ENCODE assay signal across 10 cellular contexts in genomic region chr14:69651653-69652052, GRCh38. TPM values are rescaled to one million over a fixed set of nuclear protein-coding genes. Genes with fewer than 3 reads are reported as not detected.
DNase-seq lines count a peak whose midpoint lies in the region; ATAC-seq and TF ChIP-seq lines count a peak whose summit lies in the region.
"Had no signal": no experiment of that assay in that cellular context is flagged by ENCODE, and none has a peak within 500 bp of the region (broad histone marks: within the 10 kb centered on the region; RNA-seq: fewer than 3 reads in every experiment).

No MANE protein-coding gene starts in this region.

- peak; percentile 32; the same call in 2 of the 3 replicates for ATAC-seq in RWPE2 (ENCODE audit: low read depth)

- intact Hi-C loops in esophagus muscularis mucosa (cut with DNase I): no loop called here

- no peaks in the 10 kb centered on the region for H3K27me3 ChIP-seq in RWPE2 (ENCODE audit: insufficient read depth, poor library complexity, severe bottlenecking)
- no peaks in the 10 kb centered on the region for H3K27me3 ChIP-seq in esophagus muscularis mucosa
- H3K27me3 ChIP-seq: SJCRH30 had no signal

- 95% methylated on average over 1 of the region's 1 CpG for WGBS in esophagus muscularis mucosa

- H3K27ac ChIP-seq in RWPE2 (ENCODE audit: poor library complexity, severe bottlenecking) (peak overlapping the region; percentile 85), esophagus muscularis mucosa (replicated peaks in 1 of 4) (peak overlapping the region; percentile 69 to 73 (median 72))
- H3K27ac ChIP-seq: SJCRH30 had no signal

- TF ChIP-seq CTCF in RWPE2 (IDR thresholded peaks at IDR 0.05; ENCODE audit: poor library complexity, severe bottlenecking) (no peak), esophagus muscularis mucosa (IDR thresholded peaks at IDR 0.05) (no peak)

- TF ChIP-seq POLR2A in esophagus muscularis mucosa (IDR thresholded peaks at IDR 0.05; ENCODE audit: low read depth): no peak

- peaks cover 70% of the 10 kb centered on the region for H3K4me1 ChIP-seq in RWPE2 (ENCODE audit: insufficient read depth, poor library complexity, severe bottlenecking)
- H3K4me1 ChIP-seq in esophagus muscularis mucosa: peaks cover 88 to 100% (median 94%) of the 10 kb centered on the region in 4 donors

- H3K9me3 ChIP-seq in RWPE2 (ENCODE audit: severe bottlenecking): no peaks in the 10 kb centered on the region
- no peaks in the 10 kb centered on the region for H3K9me3 ChIP-seq in esophagus muscularis mucosa
- H3K9me3 ChIP-seq: SJCRH30 had no signal

- DNase-seq in EH (ENCODE audit: low read depth): peak; percentile 28
- DNase-seq in RWPE2 (ENCODE audit: low spot score): no peak
- DNase-seq in esophagus muscularis mucosa (ENCODE audit: extremely low spot score): no peak
- peak; percentile 60 for DNase-seq in renal cortical epithelial cell (ENCODE audit: low read depth)
- DNase-seq in cerebellar nuclear complex (lab: John Stamatoyannopoulos, UW): no peak
- no peak for DNase-seq in SW 1271 (lab: John Stamatoyannopoulos, UW)
- DNase-seq in DMS79 treated with DMSO at 0.1 percent for 48 hours (lab: John Stamatoyannopoulos, UW): no peak
- no peak for DNase-seq in NCI-H510A (lab: John Stamatoyannopoulos, UW)
- DNase-seq: NCI-H187 treated with DMSO at 0.1 percent for 48 hours, SJCRH30 had no signal

- TF ChIP-seq EP300 in esophagus muscularis mucosa (IDR thresholded peaks at IDR 0.05): no peak

- no peak overlapping the region for H3K4me3 ChIP-seq in RWPE2 (ENCODE audit: severe bottlenecking)
- H3K4me3 ChIP-seq in esophagus muscularis mucosa: no peak overlapping the region
- H3K4me3 ChIP-seq: SJCRH30 had no signal

- no peaks in the 10 kb centered on the region for H3K36me3 ChIP-seq in RWPE2 (ENCODE audit: low read depth)
- H3K36me3 ChIP-seq in esophagus muscularis mucosa: no peaks in the 10 kb centered on the region
- H3K36me3 ChIP-seq: SJCRH30 had no signal

RNA-seq across cellular contexts. Expression of gene SUSD6, which starts 40.3 kb away (rescaled TPM):
- total RNA-seq in esophagus muscularis mucosa (10 to 100 TPM; 21.2 to 89.5 (median 43.5) TPM), renal cortical epithelial cell (20.8 and 34.2 TPM in 2 replicates)

Comparison
In these comparisons a context has a peak if more than half of its experiments do, and no peak if none do; other contexts are left out.
1. DNase-seq: peak in EH (single experiment) and renal cortical epithelial cell (single experiment); none in RWPE2 (single experiment), esophagus muscularis mucosa (single experiment), cerebellar nuclear complex (0 of 2), SW 1271 (0 of 2), DMS79 treated with DMSO at 0.1 percent for 48 hours (single experiment) and NCI-H510A (single experiment).